ENCODE assay signal across 8 cellular contexts in the genomic region with DNA sequence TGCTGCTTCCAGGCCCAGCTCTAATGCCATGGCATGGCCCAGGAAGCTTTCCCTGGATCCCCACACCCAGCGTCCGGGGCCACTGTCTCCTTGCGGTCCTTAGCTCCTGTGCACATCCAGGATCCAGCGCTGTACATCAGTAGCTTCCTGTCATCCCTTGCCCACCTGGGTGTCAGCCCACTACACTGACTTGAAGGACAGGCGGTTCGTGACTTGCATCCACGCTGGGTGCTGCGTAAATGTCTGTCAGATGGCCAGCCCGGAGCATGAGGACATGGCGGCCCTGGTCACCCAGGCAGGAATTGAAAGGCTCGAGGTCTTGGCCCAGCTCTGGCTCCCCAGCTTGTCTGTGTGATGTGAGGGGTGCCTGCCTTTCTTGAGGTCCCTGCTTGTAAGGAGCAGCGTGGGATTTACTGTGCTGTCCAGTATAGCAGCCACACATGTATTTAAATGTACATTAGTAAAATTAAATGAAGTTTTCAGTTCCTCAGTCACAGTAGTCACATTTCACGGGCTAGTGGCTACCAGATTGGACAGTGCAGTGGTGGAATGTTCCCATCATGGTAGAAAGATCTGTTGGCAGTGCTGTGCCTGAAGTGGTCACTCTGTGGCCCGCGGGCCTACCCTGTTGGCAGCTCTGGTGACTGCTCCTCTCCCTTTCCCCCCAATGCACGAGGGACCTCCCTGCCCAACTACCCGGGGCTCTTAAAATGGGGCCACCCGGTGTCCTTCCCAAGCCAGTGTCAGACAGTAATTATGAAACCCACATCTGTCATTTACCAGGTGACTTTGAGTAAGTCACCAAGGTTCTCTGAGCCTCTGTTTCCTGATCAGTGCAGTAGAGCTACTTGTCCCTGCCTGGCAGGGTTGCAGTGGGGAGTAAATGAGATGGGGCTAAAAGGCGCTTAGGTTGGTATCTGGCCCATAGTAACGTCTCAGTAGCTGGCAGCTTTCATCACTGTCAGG.
DNase-seq lines count a peak whose midpoint lies in the region; ATAC-seq and TF ChIP-seq lines count a peak whose summit lies in the region.

No MANE protein-coding gene starts in this region.

- peak; percentile 83 for DNase-seq in GM06990 (ENCODE audit: extremely low read depth, insufficient read length)
- DNase-seq in immature natural killer cell = no peak
- no peak for DNase-seq in sciatic nerve (ENCODE audit: low spot score)
- DNase-seq in NCI-H446 (lab: John Stamatoyannopoulos, UW) = no peak
- DNase-seq in HK-2 (ENCODE audit: unreplicated experiment) = no peak

- no peaks in the 10 kb centered on the region for H3K27me3 ChIP-seq in GM06990 (replicated peaks; ENCODE audit: control insufficient read depth, insufficient read depth, low read length)

- ATAC-seq in GM19455 (IDR thresholded peaks at IDR 0.05; ENCODE audit: unreplicated experiment) (peak; percentile 62), HG03460 (IDR thresholded peaks at IDR 0.05; ENCODE audit: unreplicated experiment) (peak; percentile 56), sciatic nerve (no peak), SK-N-SH treated with all-trans-retinoic acid at 6 μM for 48 hours (no peak)

- H3K4me3 Mint-ChIP-seq in immature natural killer cell = peak overlapping the region; percentile 32 to 63 (median 55)

- H3K9me3 Mint-ChIP-seq in immature natural killer cell = no peaks in the 10 kb centered on the region

- peaks cover 87 to 95% of the 10 kb centered on the region in 2 donors for H3K4me1 Mint-ChIP-seq in immature natural killer cell

- H3K27me3 Mint-ChIP-seq in immature natural killer cell (ENCODE audit: low read depth in 3 of 3) = peaks cover 0 to 5% (median 2%) of the 10 kb centered on the region in 3 donors

- H3K27ac Mint-ChIP-seq in immature natural killer cell = peak overlapping the region; percentile 42 to 82 (median 78)

- TF ChIP-seq CTCF in GM06990 (IDR thresholded peaks at IDR 0.05; ENCODE audit: insufficient read depth, low read length, poor library complexity, severe bottlenecking) = no peak

- peak overlapping the region; percentile 46 for H3K4me3 ChIP-seq in GM06990 (replicated peaks; ENCODE audit: low read depth, low read length)

- H3K36me3 ChIP-seq in GM06990 (ENCODE audit: control insufficient read depth, insufficient read depth, low read length) = peaks cover 2% of the 10 kb centered on the region

- intact Hi-C loops in sciatic nerve (cut with DNase I) = no loop called here

- no peaks in the 10 kb centered on the region for H3K36me3 Mint-ChIP-seq in immature natural killer cell

TF ChIP-seq in SK-N-SH treated with all-trans-retinoic acid at 6 μM for 48 hours, 23 proteins besides CTCF, POLR2A, EP300 and RAD21:
- TF ChIP-seq, protein P1, sequence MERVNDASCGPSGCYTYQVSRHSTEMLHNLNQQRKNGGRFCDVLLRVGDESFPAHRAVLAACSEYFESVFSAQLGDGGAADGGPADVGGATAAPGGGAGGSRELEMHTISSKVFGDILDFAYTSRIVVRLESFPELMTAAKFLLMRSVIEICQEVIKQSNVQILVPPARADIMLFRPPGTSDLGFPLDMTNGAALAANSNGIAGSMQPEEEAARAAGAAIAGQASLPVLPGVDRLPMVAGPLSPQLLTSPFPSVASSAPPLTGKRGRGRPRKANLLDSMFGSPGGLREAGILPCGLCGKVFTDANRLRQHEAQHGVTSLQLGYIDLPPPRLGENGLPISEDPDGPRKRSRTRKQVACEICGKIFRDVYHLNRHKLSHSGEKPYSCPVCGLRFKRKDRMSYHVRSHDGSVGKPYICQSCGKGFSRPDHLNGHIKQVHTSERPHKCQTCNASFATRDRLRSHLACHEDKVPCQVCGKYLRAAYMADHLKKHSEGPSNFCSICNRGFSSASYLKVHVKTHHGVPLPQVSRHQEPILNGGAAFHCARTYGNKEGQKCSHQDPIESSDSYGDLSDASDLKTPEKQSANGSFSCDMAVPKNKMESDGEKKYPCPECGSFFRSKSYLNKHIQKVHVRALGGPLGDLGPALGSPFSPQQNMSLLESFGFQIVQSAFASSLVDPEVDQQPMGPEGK (CRISPR knock-in tag; IDR thresholded peaks at IDR 0.05; ENCODE audit: borderline replicate concordance) = no peak
- no peak for TF ChIP-seq TCF4 (CRISPR knock-in tag; IDR thresholded peaks at IDR 0.05; ENCODE audit: borderline replicate concordance)
- no peak for TF ChIP-seq OSR1 (CRISPR knock-in tag; IDR thresholded peaks at IDR 0.05)
- no peak for TF ChIP-seq ZNF70 (CRISPR knock-in tag; IDR thresholded peaks at IDR 0.05)
- TF ChIP-seq SNAI2 (CRISPR knock-in tag; IDR thresholded peaks at IDR 0.05) = no peak

Comparison
In these comparisons a context has a peak if more than half of its experiments do, and no peak if none do; other contexts are left out.
1. ATAC-seq: peak in GM19455 (single experiment) and HG03460 (single experiment); none in sciatic nerve (single experiment) and SK-N-SH treated with all-trans-retinoic acid at 6 μM for 48 hours (single experiment).